ENCODE assay signal across 12 cellular contexts in genomic region chr19:7391218-7391670, GRCh38. TPM values are rescaled to one million over a fixed set of nuclear protein-coding genes. Genes with fewer than 3 reads are reported as not detected.
DNase-seq lines count a peak whose midpoint lies in the region; ATAC-seq, FAIRE-seq and TF ChIP-seq lines count a peak whose summit lies in the region.
"Had no signal": no experiment of that assay in that cellular context is flagged by ENCODE, and none has a peak within 500 bp of the region (broad histone marks: within the 10 kb centered on the region; RNA-seq: fewer than 3 reads in every experiment).

No MANE protein-coding gene starts in this region.

- no peak overlapping the region for H3K27ac ChIP-seq in spleen

- TF ChIP-seq CTCF in bronchial epithelial cell (IDR thresholded peaks at IDR 0.05; ENCODE audit: insufficient read depth, low read length, severe bottlenecking) (no peak), mucosa of descending colon (IDR thresholded peaks at IDR 0.05) (no peak), spleen (IDR thresholded peaks at IDR 0.05 in 8 of 11, conservative IDR thresholded peaks at IDR 0.05 in 3 of 11) (no peak)

- no peak for TF ChIP-seq POLR2A in spleen (IDR thresholded peaks at IDR 0.05)

- H3K9me3 ChIP-seq in mucosa of descending colon, result no peaks in the 10 kb centered on the region
- no peaks in the 10 kb centered on the region for H3K9me3 ChIP-seq in spleen

- H3K4me1 ChIP-seq in mucosa of descending colon (ENCODE audit: low read depth) (peaks cover 17% of the 10 kb centered on the region), spleen (peaks cover 7 to 47% (median 27%) of the 10 kb centered on the region in 6 donors)

- H3K4me3 ChIP-seq in bronchial epithelial cell (ENCODE audit: low read depth, low read length) (peak overlapping the region; percentile 11), mucosa of descending colon (no peak overlapping the region), spleen (no peak overlapping the region)

- WGBS in spleen, 5 donors, result 75 to 89% (median 85%) methylated on average over 14 of the region's 14 CpGs

- FAIRE-seq in HTR-8/SVneo (lab: Jason Lieb, UNC), result peak; percentile 68
- FAIRE-seq in bronchial epithelial cell (lab: Jason Lieb, UNC), result peak; percentile 80

- DNase-seq in COLO668 (lab: John Stamatoyannopoulos, UW; ENCODE audit: unreplicated experiment), result peak; percentile 40
- peak; percentile 52 for DNase-seq in HTR-8/SVneo (ENCODE audit: insufficient read length, low spot score)
- DNase-seq in bronchial epithelial cell (ENCODE audit: low read depth), result peak; percentile 99
- peak; percentile 52 to 60 (median 58) for DNase-seq in mucosa of descending colon
- DNase-seq in hepatic stellate cell (ENCODE audit: low spot score), result no peak
- DNase-seq in spleen, result no peak
- DNase-seq: activated CD8-positive, alpha-beta memory T cell treated with anti-CD3 and anti-CD28 coated beads, Interleukin-2, amount 10 ng/mL, durations not matched to agents 7 days and 5 days; immature natural killer cell; NCI-H2107; stimulated activated CD8-positive, alpha-beta memory T cell treated with anti-CD3 and anti-CD28 coated beads, Interleukin-4, amount 100 ng/mL, for 48 hours had no signal

- H3K36me3 ChIP-seq in bronchial epithelial cell (ENCODE audit: control insufficient read depth, insufficient read depth, low read length) (no peaks in the 10 kb centered on the region), mucosa of descending colon (ENCODE audit: low read depth) (no peaks in the 10 kb centered on the region), spleen (peaks cover 0 to 60% (median 31%) of the 10 kb centered on the region in 6 donors)

- peak; percentile 80 for ATAC-seq in mucosa of descending colon
- ATAC-seq in HG03175 (IDR thresholded peaks at IDR 0.05; ENCODE audit: unreplicated experiment), result no peak
- no peak for ATAC-seq in HG03442 (IDR thresholded peaks at IDR 0.05; ENCODE audit: unreplicated experiment)
- ATAC-seq: activated CD8-positive, alpha-beta memory T cell treated with anti-CD3 and anti-CD28 coated beads, Interleukin-2, amount 10 ng/mL, durations not matched to agents 7 days and 5 days had no signal

- intact Hi-C loops in mucosa of descending colon (cut with DNase I, micrococcal nuclease), result no loop called here
- intact Hi-C loops in spleen (cut with DNase I; ENCODE audit: low total_unique reads), result no loop called here

- H3K27me3 ChIP-seq in bronchial epithelial cell (ENCODE audit: control insufficient read depth, insufficient read depth, low read length), result no peaks in the 10 kb centered on the region
- no peaks in the 10 kb centered on the region for H3K27me3 ChIP-seq in spleen (replicated peaks in 1 of 7)

RNA-seq across cellular contexts. Expression of gene ARHGEF18, which starts 42.5 kb away (rescaled TPM):
- total RNA-seq in bronchial epithelial cell (65.0 and 78.7 TPM in 2 replicates), mucosa of descending colon (10 to 100 TPM; 67.8 to 86.8 (median 81.2) TPM), spleen (10 to 100 TPM; 60.2 to 79.8 (median 71.1) TPM)
- 10 to 100 TPM; 24.3 to 56.9 (median 38.1) TPM for polyA plus RNA-seq in spleen

Comparison
In these comparisons a context has a peak if more than half of its experiments do, and no peak if none do; other contexts are left out.
1. DNase-seq: peak in COLO668 (single experiment), HTR-8/SVneo (single experiment), bronchial epithelial cell (single experiment) and mucosa of descending colon (3 of 3); none in hepatic stellate cell (single experiment) and spleen (single experiment).